In the genomic region with DNA sequence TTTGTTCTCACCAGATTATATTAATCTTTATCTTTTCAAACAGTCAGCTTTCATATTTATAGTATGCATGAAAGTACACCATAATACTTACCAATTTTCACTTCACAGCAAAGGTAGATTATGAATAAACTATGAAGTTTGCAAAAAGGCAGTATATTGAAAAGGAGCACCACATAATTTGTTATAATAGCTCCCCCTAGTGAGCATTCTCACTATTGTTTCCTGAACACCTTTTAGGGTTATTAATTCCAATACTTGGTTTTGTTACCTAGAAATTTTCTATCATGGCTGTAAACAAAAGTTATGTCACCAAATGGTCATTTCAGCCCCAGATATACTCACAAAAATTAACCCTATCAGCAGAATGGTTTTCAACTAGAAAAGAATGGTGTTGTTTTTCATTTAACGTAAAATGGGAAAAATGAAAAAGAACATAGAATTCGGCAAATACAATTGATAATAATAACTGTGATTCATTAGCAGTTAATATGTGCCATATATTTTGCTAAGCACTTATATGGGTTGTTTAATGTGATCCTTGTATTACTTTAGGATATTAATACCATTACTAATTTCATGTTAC, we compare ENCODE assay signal across 8 cellular contexts. TPM values are rescaled to one million over a fixed set of nuclear protein-coding genes. Genes with fewer than 3 reads are reported as not detected.
DNase-seq lines count a peak whose midpoint lies in the region; ATAC-seq and TF ChIP-seq lines count a peak whose summit lies in the region.

No MANE protein-coding gene starts in this region.

- no peak overlapping the region for H3K4me3 ChIP-seq in lower lobe of right lung
- no peak overlapping the region for H3K4me3 ChIP-seq in aorta (ENCODE audit: low read length in 2 of 2)
- no peak overlapping the region for H3K4me3 ChIP-seq in vagina

- DNase-seq in ACHN (peak; percentile 42), LoVo (ENCODE audit: low spot score) (peak; percentile 41), astrocyte of the hippocampus (ENCODE audit: low read depth, low spot score) (peak; percentile 34), lower lobe of right lung (no peak), aorta (no peak), vagina (ENCODE audit: extremely low spot score in 2 of 2) (no peak)
- DNase-seq in stimulated activated CD4-positive, alpha-beta T cell treated with anti-CD3 and anti-CD28 coated beads, Interleukin-2, amount 100 ng/mL, for 24 hours = no peak

- H3K27me3 ChIP-seq in lower lobe of right lung (ENCODE audit: low read depth) (no peaks in the 10 kb centered on the region), aorta (ENCODE audit: control insufficient read depth in 1 of 2, insufficient read depth in 2 of 2, low read length in 1 of 2) (no peaks in the 10 kb centered on the region), vagina (no peaks in the 10 kb centered on the region)

- H3K27ac ChIP-seq in lower lobe of right lung = no peak overlapping the region
- H3K27ac ChIP-seq in aorta (ENCODE audit: low read depth in 1 of 2, low read length in 2 of 2) = no peak overlapping the region
- H3K27ac ChIP-seq in vagina = no peak overlapping the region

- H3K9me3 ChIP-seq in lower lobe of right lung = no peaks in the 10 kb centered on the region
- no peaks in the 10 kb centered on the region for H3K9me3 ChIP-seq in aorta (ENCODE audit: control insufficient read depth, low read length)
- H3K9me3 ChIP-seq in vagina = no peaks in the 10 kb centered on the region

- WGBS in aorta, 2 donors = 88 to 97% methylated on average over 2 of the region's 2 CpGs

- in situ Hi-C loops in ACHN (cut with HindIII; ENCODE audit: low pct_ligation_motif_present, low pct_unique_long_range_greater_than_20kb, low sequenced_read_pairs) = no loop called here

- H3K4me1 ChIP-seq in lower lobe of right lung (no peaks in the 10 kb centered on the region), aorta (ENCODE audit: control insufficient read depth in 1 of 2, insufficient read depth in 2 of 2, low read length in 2 of 2) (no peaks in the 10 kb centered on the region), vagina (no peaks in the 10 kb centered on the region)

- intact Hi-C loops in lower lobe of right lung (cut with DNase I) (no loop called here), aorta (cut with DNase I) (no loop called here), vagina (cut with DNase I) (no loop called here)

- peaks cover 4% of the 10 kb centered on the region for H3K36me3 ChIP-seq in lower lobe of right lung
- no peaks in the 10 kb centered on the region for H3K36me3 ChIP-seq in aorta (ENCODE audit: control insufficient read depth in 1 of 2, insufficient read depth in 2 of 2, low read length in 1 of 2)
- H3K36me3 ChIP-seq in vagina = no peaks in the 10 kb centered on the region

- ATAC-seq in lower lobe of right lung (no peak), aorta (ENCODE audit: low FRiP score) (no peak)

- TF ChIP-seq CTCF in GM12872 (IDR thresholded peaks at IDR 0.05; ENCODE audit: insufficient read depth, low read depth, low read length) = peak; percentile 45; the same call in 1 of the 3 replicates
- peak; percentile 59 for TF ChIP-seq CTCF in lower lobe of right lung (IDR thresholded peaks at IDR 0.05)
- TF ChIP-seq CTCF in vagina (IDR thresholded peaks at IDR 0.05) = peak in 1 of 3 experiments; percentile 21

- TF ChIP-seq POLR2A in vagina (IDR thresholded peaks at IDR 0.05) = no peak

RNA-seq across cellular contexts. Expression of a gene that starts 30.2 kb away (rescaled TPM):
- not detected for total RNA-seq in lower lobe of right lung
- 1 to 10 TPM in 1 of 2 donors, under 1 TPM in 1; 0.18 to 1.4 TPM for total RNA-seq in aorta
- under 1 TPM; 0.63 to 0.74 TPM for polyA plus RNA-seq in aorta
- total RNA-seq in vagina = not detected

RNA-seq across cellular contexts. Expression of a gene that starts 53.7 kb away (rescaled TPM):
- total RNA-seq in lower lobe of right lung (24.4 TPM), aorta (under 1 TPM; 0.39 to 0.48 TPM), vagina (8.8 TPM)
- polyA plus RNA-seq in aorta = 1 to 10 TPM in 1 of 2 donors, under 1 TPM in 1; 0.33 to 4.8 TPM

Comparison
In these comparisons a context has a peak if more than half of its experiments do, and no peak if none do; other contexts are left out.
1. DNase-seq: peak in ACHN (single experiment), LoVo (single experiment) and astrocyte of the hippocampus (single experiment); none in lower lobe of right lung (single experiment), aorta (0 of 2), vagina (0 of 2) and stimulated activated CD4-positive, alpha-beta T cell treated with anti-CD3 and anti-CD28 coated beads, Interleukin-2, amount 100 ng/mL, for 24 hours (0 of 2).